ENCODE assay signal across 18 cellular contexts in the genomic region with DNA sequence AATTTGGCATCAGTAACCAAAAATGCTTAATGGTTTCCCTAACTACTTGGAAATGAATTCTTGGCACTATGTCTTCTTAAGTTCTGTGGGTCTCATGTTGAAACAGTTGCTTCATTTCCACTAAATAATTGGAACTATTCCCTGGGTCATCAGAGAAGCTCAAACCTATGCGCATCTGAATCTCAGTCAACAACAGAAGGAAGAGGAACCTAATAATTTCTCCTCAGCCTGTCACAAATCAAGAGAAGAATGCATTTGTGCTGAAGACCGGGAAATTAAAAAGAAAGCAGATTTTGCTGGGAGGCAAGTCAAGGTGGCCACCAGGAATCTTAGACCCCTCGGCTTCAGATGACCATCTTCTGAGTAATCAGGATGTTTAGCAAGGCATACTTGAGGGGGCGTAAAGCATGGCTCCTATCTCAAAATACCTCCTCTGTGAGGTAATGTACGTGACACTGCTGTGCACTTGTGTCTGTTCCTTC. TPM values are rescaled to one million over a fixed set of nuclear protein-coding genes. Genes with fewer than 3 reads are reported as not detected.
DNase-seq lines count a peak whose midpoint lies in the region; ATAC-seq and TF ChIP-seq lines count a peak whose summit lies in the region.
"Had no signal": no experiment of that assay in that cellular context is flagged by ENCODE, and none has a peak within 500 bp of the region (broad histone marks: within the 10 kb centered on the region; RNA-seq: fewer than 3 reads in every experiment).

No MANE protein-coding gene starts in this region.

- no peaks in the 10 kb centered on the region for H3K9me3 ChIP-seq in left ventricle myocardium inferior (replicated peaks)
- H3K9me3 ChIP-seq: A549, HAP-1, testis had no signal

- H3K4me3 Mint-ChIP-seq in activated CD4-positive, alpha-beta T cell treated with anti-CD3 and anti-CD28 coated beads, Interleukin-2, amount 10 ng/mL, durations not matched to agents 7 days and 5 days, result no peak overlapping the region
- H3K4me3 Mint-ChIP-seq: activated CD8-positive, alpha-beta T cell treated with anti-CD3 and anti-CD28 coated beads for 36 hours; dendritic cell treated with granulocyte-macrophage colony-stimulating factor and Interleukin-4, amounts not matched to agents 40 ng/mL and 50 ng/mL, for 4 days; T-helper 1 cell treated with Interleukin-12 subunit alpha and Interleukin-12 subunit beta and Interleukin-4 antibody, amounts not matched to agents 30 μg/mL and 1 μg/mL, for 36 hours had no signal

- in situ Hi-C loops in brain microvascular endothelial cell (cut with HindIII; ENCODE audit: low pct_ligation_motif_present, low sequenced_read_pairs), result no loop called here

- H3K4me1 Mint-ChIP-seq in activated CD4-positive, alpha-beta T cell treated with anti-CD3 and anti-CD28 coated beads, Interleukin-2, amount 10 ng/mL, durations not matched to agents 7 days and 5 days, result no peaks in the 10 kb centered on the region

- H3K36me3 Mint-ChIP-seq in activated CD4-positive, alpha-beta T cell treated with anti-CD3 and anti-CD28 coated beads, Interleukin-2, amount 10 ng/mL, durations not matched to agents 7 days and 5 days (ENCODE audit: low read depth), result no peaks in the 10 kb centered on the region

- H3K4me1 ChIP-seq in left ventricle myocardium inferior, result no peaks in the 10 kb centered on the region
- H3K4me1 ChIP-seq: HAP-1, testis had no signal

- H3K27ac ChIP-seq in left ventricle myocardium inferior (replicated peaks) (no peak overlapping the region), brain microvascular endothelial cell (peak overlapping the region; percentile 32)
- H3K27ac ChIP-seq: A549, testis had no signal

- DNase-seq in left cardiac atrium (no peak), left ventricle myocardium inferior (no peak), brain microvascular endothelial cell (peak; percentile 78), kidney epithelial cell (ENCODE audit: low read depth) (peak; percentile 21), retina (no peak), NCI-H1092 treated with DMSO at 0.1 percent for 48 hours (lab: John Stamatoyannopoulos, UW) (no peak)
- DNase-seq in stimulated activated CD4-positive, alpha-beta T cell treated with anti-CD3 and anti-CD28 coated beads, Interleukin-4, amount 100 ng/mL, for 1 hour, result no peak
- DNase-seq in activated CD4-positive, alpha-beta T cell treated with anti-CD3 and anti-CD28 coated beads, Interleukin-2, amount 10 ng/mL, durations not matched to agents 7 days and 5 days, result no peak
- DNase-seq: activated CD8-positive, alpha-beta T cell treated with anti-CD3 and anti-CD28 coated beads for 36 hours; activated naive CD4-positive, alpha-beta T cell treated with Interleukin-2 at 50 U/mL for 16 hours; DMS79; midbrain; NCI-H1930; testis had no signal

- intact Hi-C loops in left cardiac atrium (cut with DNase I), result no loop called here
- intact Hi-C loops in left ventricle myocardium inferior (cut with micrococcal nuclease), result no loop called here

- TF ChIP-seq CTCF in left ventricle myocardium inferior (IDR thresholded peaks at IDR 0.05; ENCODE audit: borderline replicate concordance) (no peak), brain microvascular endothelial cell (IDR thresholded peaks at IDR 0.05; ENCODE audit: low read depth, low read length, missing control alignments) (no peak), kidney epithelial cell (IDR thresholded peaks at IDR 0.05; ENCODE audit: insufficient read depth, low read length, poor library complexity, severe bottlenecking) (no peak)

- H3K27me3 ChIP-seq in left ventricle myocardium inferior (ENCODE audit: low read depth), result no peaks in the 10 kb centered on the region
- no peaks in the 10 kb centered on the region for H3K27me3 ChIP-seq in brain microvascular endothelial cell (replicated peaks)
- no peaks in the 10 kb centered on the region for H3K27me3 ChIP-seq in kidney epithelial cell (ENCODE audit: control insufficient read depth, insufficient read depth, low read length)
- H3K27me3 ChIP-seq: testis had no signal

- no peaks in the 10 kb centered on the region for H3K9me3 Mint-ChIP-seq in activated CD4-positive, alpha-beta T cell treated with anti-CD3 and anti-CD28 coated beads, Interleukin-2, amount 10 ng/mL, durations not matched to agents 7 days and 5 days
- H3K9me3 Mint-ChIP-seq: activated CD8-positive, alpha-beta T cell treated with anti-CD3 and anti-CD28 coated beads for 36 hours; dendritic cell treated with granulocyte-macrophage colony-stimulating factor and Interleukin-4, amounts not matched to agents 40 ng/mL and 50 ng/mL, for 4 days; T-helper 1 cell treated with Interleukin-12 subunit alpha and Interleukin-12 subunit beta and Interleukin-4 antibody, amounts not matched to agents 30 μg/mL and 1 μg/mL, for 36 hours had no signal

- ATAC-seq in left cardiac atrium, result peak; percentile 46 to 72
- ATAC-seq: activated CD8-positive, alpha-beta T cell treated with anti-CD3 and anti-CD28 coated beads for 36 hours had no signal

- POLR2A ChIA-PET in activated CD4-positive, alpha-beta T cell treated with anti-CD3 and anti-CD28 coated beads, Interleukin-2, amount 10 ng/mL, durations not matched to agents 7 days and 5 days (lab: Charles Lee), result no interaction called here

- H3K27me3 Mint-ChIP-seq in activated CD4-positive, alpha-beta T cell treated with anti-CD3 and anti-CD28 coated beads, Interleukin-2, amount 10 ng/mL, durations not matched to agents 7 days and 5 days, result peaks cover 22% of the 10 kb centered on the region

- H3K4me3 ChIP-seq in left ventricle myocardium inferior (no peak overlapping the region), brain microvascular endothelial cell (ENCODE audit: low read depth, low read length) (no peak overlapping the region), kidney epithelial cell (ENCODE audit: low read depth, low read length) (no peak overlapping the region)
- H3K4me3 ChIP-seq: A549, HAP-1, testis had no signal

- H3K27ac Mint-ChIP-seq in activated CD4-positive, alpha-beta T cell treated with anti-CD3 and anti-CD28 coated beads, Interleukin-2, amount 10 ng/mL, durations not matched to agents 7 days and 5 days, result no peak overlapping the region
- H3K27ac Mint-ChIP-seq: activated CD8-positive, alpha-beta T cell treated with anti-CD3 and anti-CD28 coated beads for 36 hours; dendritic cell treated with granulocyte-macrophage colony-stimulating factor and Interleukin-4, amounts not matched to agents 40 ng/mL and 50 ng/mL, for 4 days; T-helper 1 cell treated with Interleukin-12 subunit alpha and Interleukin-12 subunit beta and Interleukin-4 antibody, amounts not matched to agents 30 μg/mL and 1 μg/mL, for 36 hours had no signal

- no peaks in the 10 kb centered on the region for H3K36me3 ChIP-seq in left ventricle myocardium inferior
- H3K36me3 ChIP-seq in brain microvascular endothelial cell (replicated peaks), result no peaks in the 10 kb centered on the region
- H3K36me3 ChIP-seq in kidney epithelial cell (ENCODE audit: control insufficient read depth, insufficient read depth, low read length), result no peaks in the 10 kb centered on the region
- H3K36me3 ChIP-seq: HAP-1 had no signal

- CTCF ChIA-PET in activated CD4-positive, alpha-beta T cell treated with anti-CD3 and anti-CD28 coated beads, Interleukin-2, amount 10 ng/mL, durations not matched to agents 7 days and 5 days (lab: Charles Lee), result interaction anchor here (1.1 to 2.3 kb wide), 2 partner anchors 11 to 222 kb away, joined by 3 to 10 read pairs; no protein-coding TSS in a partner anchor

RNA-seq across cellular contexts. Expression of a gene that starts 41.4 kb away (rescaled TPM):
- total RNA-seq in left cardiac atrium, result 100 to 1,000 TPM; 365 to 444 TPM
- 563 TPM for total RNA-seq in left ventricle myocardium inferior
- total RNA-seq in kidney epithelial cell, result 85.4 and 90.5 TPM in 2 replicates
- total RNA-seq in activated CD4-positive, alpha-beta T cell treated with anti-CD3 and anti-CD28 coated beads, Interleukin-2, amount 10 ng/mL, durations not matched to agents 7 days and 5 days, result 100 to 1,000 TPM; 188 to 288 TPM

RNA-seq across cellular contexts. Expression of a gene that starts 54.3 kb away (rescaled TPM):
- 10 to 100 TPM in 1 of 2 donors, 1 to 10 TPM in 1; 3.3 to 20.1 TPM for total RNA-seq in left cardiac atrium
- total RNA-seq in left ventricle myocardium inferior, result 0.69 TPM
- total RNA-seq in kidney epithelial cell, result 8.5 and 16.2 TPM in 2 replicates
- under 1 TPM; 0.67 to 0.92 TPM for total RNA-seq in activated CD4-positive, alpha-beta T cell treated with anti-CD3 and anti-CD28 coated beads, Interleukin-2, amount 10 ng/mL, durations not matched to agents 7 days and 5 days
- total RNA-seq: activated CD8-positive, alpha-beta T cell treated with anti-CD3 and anti-CD28 coated beads for 36 hours; testis had no signal

Comparison
In these comparisons a context has a peak if more than half of its experiments do, and no peak if none do; other contexts are left out.
1. DNase-seq: peak in brain microvascular endothelial cell (single experiment) and kidney epithelial cell (single experiment); none in left cardiac atrium (single experiment), left ventricle myocardium inferior (single experiment), retina (single experiment), stimulated activated CD4-positive, alpha-beta T cell treated with anti-CD3 and anti-CD28 coated beads, Interleukin-4, amount 100 ng/mL, for 1 hour (single experiment), activated CD4-positive, alpha-beta T cell treated with anti-CD3 and anti-CD28 coated beads, Interleukin-2, amount 10 ng/mL, durations not matched to agents 7 days and 5 days (single experiment) and NCI-H1092 treated with DMSO at 0.1 percent for 48 hours (single experiment).